13 cellular contexts compared by ENCODE assay signal in the genomic region with DNA sequence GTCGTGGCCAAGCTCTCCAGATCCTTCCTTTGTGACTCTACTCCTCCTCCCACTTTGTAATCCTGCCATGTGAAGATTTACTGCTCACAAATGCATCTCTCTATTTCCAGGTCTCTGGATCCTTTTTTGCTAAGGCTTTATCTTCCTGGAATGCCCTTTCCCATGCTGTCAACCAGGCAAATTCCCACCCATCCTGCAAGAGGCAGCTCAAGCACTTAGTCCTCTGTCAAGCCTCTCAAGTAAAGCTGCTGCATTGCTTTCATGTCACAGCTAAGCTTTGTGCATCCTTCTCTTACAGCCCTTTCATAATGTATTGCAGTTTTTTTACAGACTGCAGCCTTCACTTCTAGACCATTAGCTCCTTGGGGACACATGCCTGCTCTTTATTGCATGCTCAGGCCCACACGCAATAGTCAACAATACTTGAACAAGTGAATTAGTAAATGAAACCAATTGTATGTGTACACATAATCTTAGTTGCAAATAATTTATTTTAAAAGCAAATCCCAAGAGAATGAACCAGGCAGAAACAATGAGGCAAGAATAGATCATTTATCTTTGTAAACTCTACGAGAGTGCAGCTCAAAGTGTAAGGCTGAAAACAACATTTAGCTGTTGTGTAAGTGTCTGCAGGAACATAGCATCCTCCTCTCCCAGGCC.
"Had no signal": no experiment of that assay in that cellular context is flagged by ENCODE, and none has a peak within 500 bp of the region (broad histone marks: within the 10 kb centered on the region; RNA-seq: fewer than 3 reads in every experiment).

No MANE protein-coding gene starts in this region.

- H3K4me3 Mint-ChIP-seq: dendritic cell treated with granulocyte-macrophage colony-stimulating factor and Interleukin-4, amounts not matched to agents 40 ng/mL and 50 ng/mL, for 4 days had no signal

- H3K9me3 Mint-ChIP-seq: dendritic cell treated with granulocyte-macrophage colony-stimulating factor and Interleukin-4, amounts not matched to agents 40 ng/mL and 50 ng/mL, for 4 days; neural crest cell had no signal

- H2AFZ ChIP-seq: parathyroid adenoma had no signal

- H3K27ac Mint-ChIP-seq: dendritic cell treated with granulocyte-macrophage colony-stimulating factor and Interleukin-4, amounts not matched to agents 40 ng/mL and 50 ng/mL, for 4 days had no signal

- H3K36me3 ChIP-seq: esophagus muscularis mucosa, right atrium auricular region, thyroid gland had no signal

- H3K27me3 Mint-ChIP-seq: dendritic cell treated with granulocyte-macrophage colony-stimulating factor and Interleukin-4, amounts not matched to agents 40 ng/mL and 50 ng/mL, for 4 days had no signal

- DNase-seq: activated CD4-positive, alpha-beta T cell treated with anti-CD3 and anti-CD28 coated beads, Interleukin-2, amount 50 U/mL, for 48 hours; activated naive CD4-positive, alpha-beta T cell treated with Interleukin-2 at 50 U/mL for 16 hours; kidney; left ventricle myocardium superior; mesendoderm; thyroid gland had no signal

- H3K4me1 ChIP-seq: parathyroid adenoma had no signal

- H3K4me3 ChIP-seq: esophagus muscularis mucosa, right atrium auricular region, skin epidermis, thyroid gland had no signal

- H3K9me3 ChIP-seq: esophagus muscularis mucosa, right atrium auricular region, thyroid gland had no signal

- H3K9ac ChIP-seq: parathyroid adenoma had no signal

- ATAC-seq: activated CD4-positive, CD25-positive, alpha-beta regulatory T cell treated with anti-CD3 and anti-CD28 coated beads, Interleukin-2, amount 50 U/mL, for 24 hours; left ventricle myocardium superior had no signal

- H3K27ac ChIP-seq: parathyroid adenoma, right atrium auricular region, skin epidermis, thyroid gland had no signal

- H3K27me3 ChIP-seq: esophagus muscularis mucosa, right atrium auricular region, thyroid gland had no signal
